11 cellular contexts compared by ENCODE assay signal in genomic region chrX:13008189-13008533, GRCh38. TPM values are rescaled to one million over a fixed set of nuclear protein-coding genes. Genes with fewer than 3 reads are reported as not detected.
A peak's percentile ranks its signal among the peaks of the same experiment; 100 is the strongest.
DNase-seq lines count a peak whose midpoint lies in the region; ATAC-seq, FAIRE-seq and TF ChIP-seq lines count a peak whose summit lies in the region.
"Had no signal": no experiment of that assay in that cellular context is flagged by ENCODE, and none has a peak within 500 bp of the region (broad histone marks: within the 10 kb centered on the region; RNA-seq: fewer than 3 reads in every experiment).

No MANE protein-coding gene starts in this region.

- H3K4me3 ChIP-seq in OCI-LY7 (ENCODE audit: low read depth, low read length, poor library complexity, severe bottlenecking) (no peak overlapping the region), left lung (no peak overlapping the region), vagina (no peak overlapping the region)

- H3K27ac ChIP-seq in OCI-LY7 (ENCODE audit: low read depth, low read length, poor library complexity, severe bottlenecking) (no peak overlapping the region), left lung (no peak overlapping the region), vagina (no peak overlapping the region)

- no peaks in the 10 kb centered on the region for H4K20me1 ChIP-seq in OCI-LY7 (ENCODE audit: insufficient read depth, low read length)

- no peaks in the 10 kb centered on the region for H3K79me2 ChIP-seq in OCI-LY7 (ENCODE audit: insufficient read depth, low read depth, low read length)

- BruUV-seq in OCI-LY7 (replicated peaks; lab: Mats Ljungman, UMichigan) = no TSS peak

- no peaks in the 10 kb centered on the region for H3K9me2 ChIP-seq in OCI-LY7 (ENCODE audit: insufficient read depth, low read length)

- peaks cover 4% of the 10 kb centered on the region for H3K9me3 Mint-ChIP-seq in type B pancreatic cell

- peak overlapping the region; percentile 59 for H3K4me2 ChIP-seq in OCI-LY7 (ENCODE audit: low read length)

- H3K36me3 ChIP-seq in OCI-LY7 (ENCODE audit: insufficient read depth, low read length) (no peaks in the 10 kb centered on the region), left lung (no peaks in the 10 kb centered on the region), vagina (no peaks in the 10 kb centered on the region)

- TF ChIP-seq POLR2A in GM12892 (IDR thresholded peaks at IDR 0.05; ENCODE audit: low read depth, low read length) = peak; percentile 29; the same call in 1 of the 2 replicates
- no peak for TF ChIP-seq POLR2A in vagina (IDR thresholded peaks at IDR 0.05)

- TF ChIP-seq CTCF in OCI-LY7 (conservative IDR thresholded peaks at IDR 0.05; ENCODE audit: low read length) = no peak
- no peak for TF ChIP-seq CTCF in left lung (IDR thresholded peaks at IDR 0.05)
- no peak for TF ChIP-seq CTCF in type B pancreatic cell (conservative IDR thresholded peaks at IDR 0.05)
- TF ChIP-seq CTCF in vagina (IDR thresholded peaks at IDR 0.05) = no peak

- no peaks in the 10 kb centered on the region for H3K36me3 Mint-ChIP-seq in type B pancreatic cell

- H3K27me3 ChIP-seq in left lung (no peaks in the 10 kb centered on the region), vagina (no peaks in the 10 kb centered on the region)

- H3K27me3 Mint-ChIP-seq in type B pancreatic cell = no peaks in the 10 kb centered on the region

- H3K27ac Mint-ChIP-seq in type B pancreatic cell = no peak overlapping the region

- H3K4me1 Mint-ChIP-seq in type B pancreatic cell (ENCODE audit: unreplicated experiment) = peaks cover 6% of the 10 kb centered on the region

- no peak overlapping the region for H3K4me3 Mint-ChIP-seq in type B pancreatic cell

- no peaks in the 10 kb centered on the region for H3K9me3 ChIP-seq in OCI-LY7 (ENCODE audit: low read length)
- H3K9me3 ChIP-seq in left lung = no peaks in the 10 kb centered on the region
- H3K9me3 ChIP-seq in vagina = no peaks in the 10 kb centered on the region

- H3K4me1 ChIP-seq in OCI-LY7 (ENCODE audit: insufficient read depth, low read length, poor library complexity, severe bottlenecking) (peaks cover 52% of the 10 kb centered on the region), left lung (peaks cover 8 to 25% of the 10 kb centered on the region in 2 donors), vagina (no peaks in the 10 kb centered on the region)

- peak; percentile 93 for FAIRE-seq in GM12892 (lab: Jason Lieb, UNC)

- H2AFZ ChIP-seq in OCI-LY7 (ENCODE audit: low read length) = no peak overlapping the region

- DNase-seq in GM12892 (ENCODE audit: insufficient read length) = no peak
- peak; percentile 24 for DNase-seq in OCI-LY7 (ENCODE audit: low spot score)
- no peak for DNase-seq in left lung
- no peak for DNase-seq in type B pancreatic cell (ENCODE audit: extremely low spot score, unreplicated experiment)
- DNase-seq in OCI-M2 (lab: John Stamatoyannopoulos, UW; ENCODE audit: unreplicated experiment) = no peak
- DNase-seq in vagina (ENCODE audit: extremely low spot score in 2 of 2) = no peak
- DNase-seq in T1000 (lab: John Stamatoyannopoulos, UW) = no peak
- DNase-seq: DND-41, foreskin melanocyte had no signal

- POLR2A ChIA-PET in OCI-LY7 (lab: Charles Lee) = interaction anchor here (0.7 to 1.5 kb wide), 5 partner anchors 7 to 78 kb away, joined by 3 to 5 read pairs (median 3); no protein-coding TSS in a partner anchor

- ATAC-seq in GM21825 (IDR thresholded peaks at IDR 0.05; ENCODE audit: unreplicated experiment) (peak; percentile 33), left lung (peak; percentile 5)

- CTCF ChIA-PET in OCI-LY7 (lab: Charles Lee; ENCODE audit: unreplicated experiment) = interaction anchor here (0.6 kb wide), 1 partner anchor 57 kb away, joined by 3 read pairs; no protein-coding TSS in a partner anchor

- intact Hi-C loops in OCI-LY7 (cut with micrococcal nuclease; ENCODE audit: unreplicated experiment) (no loop called here), left lung (cut with DNase I) (no loop called here), vagina (cut with DNase I) (no loop called here)

RNA-seq across cellular contexts. Expression of gene TMSB4X, which starts 33.3 kb away (rescaled TPM):
- polyA plus RNA-seq in GM12892 (2012; ENCODE audit: missing spikeins) = 23,212 TPM
- total RNA-seq in OCI-LY7 (2014; rRNA removed; shearing (Covaris generic)) = 1,355 and 1,476 TPM in 2 replicates
- total RNA-seq in OCI-LY7 (2022) (1,524 and 1,540 TPM in 2 replicates), left lung (1,000 to 10,000 TPM; 4,574 to 4,791 TPM), type B pancreatic cell (ENCODE audit: low replicate concordance) (1,981 and 2,322 TPM in 2 replicates), vagina (3,119 TPM)

RNA-seq across cellular contexts. Expression of gene FAM9C, which starts 36.3 kb away (rescaled TPM):
- 0.17 TPM for polyA plus RNA-seq in GM12892 (2012; ENCODE audit: missing spikeins)
- 0.13 TPM in 1 of 2 replicates, not detected in the other for total RNA-seq in OCI-LY7 (2014; rRNA removed; shearing (Covaris generic))
- total RNA-seq in OCI-LY7 (2022) (not detected in 2 replicates), left lung (not detected), type B pancreatic cell (ENCODE audit: low replicate concordance) (0.67 TPM in 1 of 2 replicates, not detected in the other), vagina (not detected)
- total RNA-seq: mononuclear cell had no signal
